ENCODE assay signal across 20 cellular contexts in the genomic region with DNA sequence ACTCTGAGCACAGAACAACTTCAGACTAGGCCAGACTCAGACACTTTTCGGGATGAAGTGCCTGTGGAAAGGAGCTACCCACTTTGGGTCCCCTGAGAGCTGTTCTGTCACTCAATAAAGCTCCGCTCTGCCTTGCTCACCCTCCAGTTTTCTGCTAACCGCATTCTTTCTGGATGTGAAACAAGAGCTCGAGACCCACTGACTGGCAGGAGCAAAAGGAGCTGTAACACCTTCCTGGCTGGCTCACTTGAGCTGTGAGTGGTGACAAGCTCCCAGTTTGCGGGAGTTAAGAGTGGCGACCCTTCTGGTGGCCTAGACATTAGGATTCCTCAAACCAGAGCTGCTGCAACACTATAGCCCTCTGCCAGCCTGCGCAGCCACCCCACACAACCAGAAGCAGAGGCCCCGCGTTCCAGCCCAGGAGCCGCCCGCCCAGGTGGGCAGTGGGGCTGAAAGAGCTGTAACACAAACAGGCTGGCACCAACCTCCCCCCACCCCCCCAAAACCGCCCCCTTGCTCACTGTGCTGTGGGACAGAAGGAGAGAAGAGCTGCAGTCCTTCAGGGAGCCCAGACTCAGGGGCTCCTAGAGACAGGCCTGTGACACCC.
"Had no signal": no experiment of that assay in that cellular context is flagged by ENCODE, and none has a peak within 500 bp of the region (broad histone marks: within the 10 kb centered on the region; RNA-seq: fewer than 3 reads in every experiment).

No MANE protein-coding gene starts in this region.

- H3K4me1 Mint-ChIP-seq: naive B cell, nephron had no signal

- FAIRE-seq: frontal cortex had no signal

- H3K27ac Mint-ChIP-seq: naive B cell, nephron had no signal

- H3K4me1 ChIP-seq: parathyroid adenoma, psoas muscle, right lobe of liver, spleen, uterus had no signal

- H3K27me3 Mint-ChIP-seq: naive B cell had no signal

- H3K9ac ChIP-seq: parathyroid adenoma had no signal

- H3K4me3 ChIP-seq: dorsolateral prefrontal cortex, lung, psoas muscle, right lobe of liver, spleen, uterus had no signal

- H3K36me3 ChIP-seq: right lobe of liver, spleen, uterus had no signal

- H3K36me3 Mint-ChIP-seq: naive B cell had no signal

- H3K27ac ChIP-seq: dorsolateral prefrontal cortex, parathyroid adenoma, psoas muscle, right lobe of liver, spleen, uterus had no signal

- DNase-seq: central memory CD4-positive, alpha-beta T cell; cortex of kidney; effector CD8-positive, alpha-beta T cell; mesenchymal stem cell; naive B cell; retina; stimulated activated CD4-positive, alpha-beta T cell treated with anti-CD3 and anti-CD28 coated beads, Interleukin-15, amount 100 ng/mL, for 24 hours; stimulated activated CD4-positive, alpha-beta T cell treated with anti-CD3 and anti-CD28 coated beads, Interleukin-1b, Interleukin-23, amount 100 ng/mL, for 48 hours; stimulated activated CD4-positive, alpha-beta T cell treated with anti-CD3 and anti-CD28 coated beads, Interleukin-4, amount 100 ng/mL, for 24 hours; stimulated activated naive CD4-positive, alpha-beta T cell; trophoblast cell had no signal

- H3K9me3 ChIP-seq: psoas muscle, right lobe of liver had no signal

- H3K4me3 Mint-ChIP-seq: naive B cell, nephron had no signal

- ATAC-seq: psoas muscle had no signal

- H3K27me3 ChIP-seq: dorsolateral prefrontal cortex, right lobe of liver, spleen, uterus had no signal
